In genomic region chr16:50360779-50361178, GRCh38 we compare ENCODE assay signal across 13 cellular contexts. TPM values are rescaled to one million over a fixed set of nuclear protein-coding genes. Genes with fewer than 3 reads are reported as not detected.
DNase-seq lines count a peak whose midpoint lies in the region; ATAC-seq and TF ChIP-seq lines count a peak whose summit lies in the region.
"Had no signal": no experiment of that assay in that cellular context is flagged by ENCODE, and none has a peak within 500 bp of the region (broad histone marks: within the 10 kb centered on the region; RNA-seq: fewer than 3 reads in every experiment).

No MANE protein-coding gene starts in this region.

- H3K9me2 ChIP-seq in GM23248 (ENCODE audit: insufficient read depth) = no peaks in the 10 kb centered on the region

- ATAC-seq in CD4-positive, CD25-positive, alpha-beta regulatory T cell (ENCODE audit: low read depth in 2 of 2) = no peak
- ATAC-seq in naive thymus-derived CD8-positive, alpha-beta T cell = no peak
- ATAC-seq in HG03520 (IDR thresholded peaks at IDR 0.05; ENCODE audit: unreplicated experiment) = no peak
- ATAC-seq: Panc1 had no signal

- CTCF ChIA-PET in A673 (lab: Charles Lee) = no interaction called here

- intact Hi-C loops in A673 (cut with micrococcal nuclease; ENCODE audit: unreplicated experiment) = loop anchor here (10.0 kb wide), 1 partner anchor 304 kb away; no protein-coding TSS in a partner anchor

- TF ChIP-seq CTCF in A673 (conservative IDR thresholded peaks at IDR 0.05; ENCODE audit: low read depth, low read length) = no peak
- no peak for TF ChIP-seq CTCF in GM20000 (IDR thresholded peaks at IDR 0.05; ENCODE audit: extremely low read depth, missing control alignments)

- H3K4me3 Mint-ChIP-seq in CD4-positive, CD25-positive, alpha-beta regulatory T cell = no peak overlapping the region
- no peak overlapping the region for H3K4me3 Mint-ChIP-seq in naive thymus-derived CD8-positive, alpha-beta T cell

- H2AFZ ChIP-seq in GM23248 = no peak overlapping the region

- H3K9ac ChIP-seq in GM23248 = peak overlapping the region; percentile 25; the same call in 1 of the 2 replicates

- no peak overlapping the region for H3K4me2 ChIP-seq in GM23248 (ENCODE audit: unreplicated experiment)

- H3K27me3 ChIP-seq in CD4-positive, CD25-positive, alpha-beta regulatory T cell (ENCODE audit: control insufficient read depth, insufficient read depth, low read length) = no peaks in the 10 kb centered on the region
- H3K27me3 ChIP-seq in GM23248 (replicated peaks; ENCODE audit: insufficient read depth) (no peaks in the 10 kb centered on the region), A673 (replicated peaks; ENCODE audit: insufficient read depth, low read depth, low read length, poor library complexity) (no peaks in the 10 kb centered on the region), H7 (ENCODE audit: control insufficient read depth, insufficient read depth, low read length) (no peaks in the 10 kb centered on the region)
- H3K27me3 ChIP-seq: brain microvascular endothelial cell had no signal

- BruUV-seq in A673 (replicated peaks; lab: Mats Ljungman, UMichigan) = no TSS peak

- peaks cover 70% of the 10 kb centered on the region for H3K36me3 ChIP-seq in CD4-positive, CD25-positive, alpha-beta regulatory T cell (ENCODE audit: control insufficient read depth, insufficient read depth, low read length)
- H3K36me3 ChIP-seq in GM23248 (ENCODE audit: low read depth) (peaks cover 27% of the 10 kb centered on the region), A673 (ENCODE audit: insufficient read depth, low read length, poor library complexity, severe bottlenecking) (peaks cover 69% of the 10 kb centered on the region), H7 (replicated peaks; ENCODE audit: control insufficient read depth, insufficient read depth, low read length) (peaks cover 24% of the 10 kb centered on the region)

- 0 out of 2 replicates have a peak, but pooled peaks cover 5% of the 10 kb centered on the region for H4K20me1 ChIP-seq in GM23248 (ENCODE audit: insufficient read depth)

- WGBS in GM23248 (ENCODE audit: low coverage in 1 of 2, low lambda C conversion rate in 2 of 2, missing lambda C conversion rate in 2 of 2), 2 experiments = 79 to 93% methylated on average over 3 of the region's 3 CpGs

- H3K9me3 Mint-ChIP-seq in CD4-positive, CD25-positive, alpha-beta regulatory T cell = no peaks in the 10 kb centered on the region
- no peaks in the 10 kb centered on the region for H3K9me3 Mint-ChIP-seq in naive thymus-derived CD8-positive, alpha-beta T cell

- POLR2A ChIA-PET in naive thymus-derived CD8-positive, alpha-beta T cell (lab: Charles Lee) = no interaction called here
- POLR2A ChIA-PET in A673 (lab: Charles Lee; ENCODE audit: low non-redundant PET) = no interaction called here

- H3K27ac Mint-ChIP-seq in CD4-positive, CD25-positive, alpha-beta regulatory T cell = peak overlapping the region in 2 of 3 donors; percentile 57 to 78
- peak overlapping the region in 9 of 10 donors; percentile 15 to 91 (median 60) for H3K27ac Mint-ChIP-seq in naive thymus-derived CD8-positive, alpha-beta T cell

- H3K36me3 Mint-ChIP-seq in CD4-positive, CD25-positive, alpha-beta regulatory T cell = peaks cover 35% of the 10 kb centered on the region
- peaks cover 0 to 78% (median 0%) of the 10 kb centered on the region in 3 donors for H3K36me3 Mint-ChIP-seq in naive thymus-derived CD8-positive, alpha-beta T cell

- no peak for DNase-seq in CD4-positive, CD25-positive, alpha-beta regulatory T cell
- DNase-seq in GM23248 (peak; percentile 37), cerebellar cortex (ENCODE audit: low spot score) (peak; percentile 70), A673 (ENCODE audit: low spot score) (no peak), GM20000 (ENCODE audit: low spot score) (no peak), H7 (no peak)
- DNase-seq in naive thymus-derived CD8-positive, alpha-beta T cell = no peak
- DNase-seq: activated CD8-positive, alpha-beta memory T cell treated with anti-CD3 and anti-CD28 coated beads, Interleukin-2, amount 50 U/mL, for 4 hours; brain microvascular endothelial cell; kidney; NCI-H2107 had no signal

- H3K4me1 ChIP-seq in CD4-positive, CD25-positive, alpha-beta regulatory T cell (ENCODE audit: control insufficient read depth, insufficient read depth, low read length, poor library complexity, severe bottlenecking) = peaks cover 19% of the 10 kb centered on the region
- H3K4me1 ChIP-seq in GM23248 (ENCODE audit: insufficient read depth) = no peaks in the 10 kb centered on the region
- H3K4me1 ChIP-seq in A673 (ENCODE audit: insufficient read depth, low read length, poor library complexity, severe bottlenecking) = no peaks in the 10 kb centered on the region

- peaks cover 43 to 75% (median 55%) of the 10 kb centered on the region in 4 donors for H3K4me1 Mint-ChIP-seq in CD4-positive, CD25-positive, alpha-beta regulatory T cell
- peaks cover 24 to 60% (median 54%) of the 10 kb centered on the region in 4 donors for H3K4me1 Mint-ChIP-seq in naive thymus-derived CD8-positive, alpha-beta T cell

- no peak overlapping the region for H3K4me3 ChIP-seq in CD4-positive, CD25-positive, alpha-beta regulatory T cell (ENCODE audit: low read depth, low read length)
- no peak overlapping the region for H3K4me3 ChIP-seq in GM23248
- H3K4me3 ChIP-seq in A673 (ENCODE audit: low read depth, low read length, poor library complexity, severe bottlenecking) = no peak overlapping the region
- H3K4me3 ChIP-seq in H7 (ENCODE audit: insufficient read depth, low read depth, low read length) = no peak overlapping the region

- H3K27ac ChIP-seq in CD4-positive, CD25-positive, alpha-beta regulatory T cell (ENCODE audit: insufficient read depth, low read length, poor library complexity, severe bottlenecking) = no peak overlapping the region
- peak overlapping the region; percentile 43 for H3K27ac ChIP-seq in GM23248
- no peak overlapping the region for H3K27ac ChIP-seq in A673 (ENCODE audit: low read depth, low read length, poor library complexity, severe bottlenecking)
- H3K27ac ChIP-seq: brain microvascular endothelial cell had no signal

- H3F3A ChIP-seq in GM23248 (ENCODE audit: insufficient read depth) = 0 out of 2 replicates have a peak, but pooled peaks cover 7% of the 10 kb centered on the region

- H3K79me2 ChIP-seq in GM23248 (ENCODE audit: insufficient read depth) = peaks cover 97% of the 10 kb centered on the region

- no peaks in the 10 kb centered on the region for H3K9me3 ChIP-seq in CD4-positive, CD25-positive, alpha-beta regulatory T cell (ENCODE audit: control insufficient read depth in 2 of 2, low read length in 2 of 2)
- no peaks in the 10 kb centered on the region for H3K9me3 ChIP-seq in GM23248 (ENCODE audit: low read depth)
- no peaks in the 10 kb centered on the region for H3K9me3 ChIP-seq in A673 (ENCODE audit: low read depth, low read length, poor library complexity, severe bottlenecking)

- in situ Hi-C loops in GM23248 (cut with MboI) = no loop called here

- no peaks in the 10 kb centered on the region for H3K27me3 Mint-ChIP-seq in CD4-positive, CD25-positive, alpha-beta regulatory T cell
- H3K27me3 Mint-ChIP-seq in naive thymus-derived CD8-positive, alpha-beta T cell = no peaks in the 10 kb centered on the region

RNA-seq across cellular contexts. Expression of gene BRD7, which starts 8.0 kb away (rescaled TPM):
- 88.6 TPM for total RNA-seq in CD4-positive, CD25-positive, alpha-beta regulatory T cell
- 10 to 100 TPM; 23.3 to 45.5 (median 32.1) TPM for polyA plus RNA-seq in CD4-positive, CD25-positive, alpha-beta regulatory T cell
- 34.5 and 35.8 TPM in 2 replicates for total RNA-seq in GM23248 (2014; rRNA removed; shearing (Covaris generic))
- polyA plus RNA-seq in GM23248 (2016; fragmentation: Nextera tagmentation; extraction: Ambion mirVana) = 20.3 and 31.1 TPM in 2 replicates
- 10 to 100 TPM; 69.1 to 82.8 TPM for total RNA-seq in naive thymus-derived CD8-positive, alpha-beta T cell
- polyA plus RNA-seq in naive thymus-derived CD8-positive, alpha-beta T cell = 10 to 100 TPM; 42.5 to 62.6 (median 49.1) TPM
- total RNA-seq in A673 (2021) = 93.0 and 95.3 TPM in 2 replicates
- total RNA-seq in H7 (2014; rRNA removed; shearing (Covaris generic)) = 86.5 and 121 TPM in 2 replicates

Comparison
In these comparisons a context has a peak if more than half of its experiments do, and no peak if none do; other contexts are left out.
1. DNase-seq: peak in GM23248 (single experiment) and cerebellar cortex (single experiment); none in CD4-positive, CD25-positive, alpha-beta regulatory T cell (0 of 3), naive thymus-derived CD8-positive, alpha-beta T cell (0 of 10), A673 (single experiment), GM20000 (single experiment) and H7 (single experiment).